ENCODE assay signal across 9 cellular contexts in genomic region chr17:42720996-42721583, GRCh38. TPM values are rescaled to one million over a fixed set of nuclear protein-coding genes. Genes with fewer than 3 reads are reported as not detected.
DNase-seq lines count a peak whose midpoint lies in the region; ATAC-seq and TF ChIP-seq lines count a peak whose summit lies in the region.
"Had no signal": no experiment of that assay in that cellular context is flagged by ENCODE, and none has a peak within 500 bp of the region (broad histone marks: within the 10 kb centered on the region; RNA-seq: fewer than 3 reads in every experiment).

No MANE protein-coding gene starts in this region.

- H3K9me3 Mint-ChIP-seq in activated CD8-positive, alpha-beta T cell treated with anti-CD3 and anti-CD28 coated beads for 36 hours: no peaks in the 10 kb centered on the region
- H3K9me3 Mint-ChIP-seq in progenitor cell of endocrine pancreas (ENCODE audit: low read depth): no peaks in the 10 kb centered on the region

- intact Hi-C loops in activated CD8-positive, alpha-beta T cell treated with anti-CD3 and anti-CD28 coated beads for 36 hours (cut with micrococcal nuclease): loop anchor here (2.0 to 10.0 kb wide), 2 partner anchors 42 to 214 kb away; no protein-coding TSS in a partner anchor

- H3K27me3 Mint-ChIP-seq in activated CD8-positive, alpha-beta T cell treated with anti-CD3 and anti-CD28 coated beads for 36 hours: no peaks in the 10 kb centered on the region
- no peaks in the 10 kb centered on the region for H3K27me3 Mint-ChIP-seq in progenitor cell of endocrine pancreas

- CTCF ChIA-PET in activated CD8-positive, alpha-beta T cell treated with anti-CD3 and anti-CD28 coated beads for 36 hours (lab: Charles Lee): interaction anchor here (0.8 to 4.1 kb wide), 6 partner anchors 11 to 208 kb away, joined by 3 to 54 read pairs (median 4); partner anchors contain the start of gene RAMP2

- H3K36me3 Mint-ChIP-seq in activated CD8-positive, alpha-beta T cell treated with anti-CD3 and anti-CD28 coated beads for 36 hours (ENCODE audit: low read depth): peaks cover 42% of the 10 kb centered on the region
- peaks cover 30% of the 10 kb centered on the region for H3K36me3 Mint-ChIP-seq in progenitor cell of endocrine pancreas (ENCODE audit: insufficient read depth)

- POLR2A ChIA-PET in activated CD8-positive, alpha-beta T cell treated with anti-CD3 and anti-CD28 coated beads for 36 hours (lab: Charles Lee): no interaction called here

- peaks cover 13% of the 10 kb centered on the region for H3K36me3 ChIP-seq in H7 (replicated peaks; ENCODE audit: control insufficient read depth, insufficient read depth, low read length)

- H3K27ac Mint-ChIP-seq in activated CD8-positive, alpha-beta T cell treated with anti-CD3 and anti-CD28 coated beads for 36 hours: no peak overlapping the region
- no peak overlapping the region for H3K27ac Mint-ChIP-seq in progenitor cell of endocrine pancreas

- no peaks in the 10 kb centered on the region for H3K4me1 Mint-ChIP-seq in activated CD8-positive, alpha-beta T cell treated with anti-CD3 and anti-CD28 coated beads for 36 hours (ENCODE audit: low read depth)
- no peaks in the 10 kb centered on the region for H3K4me1 Mint-ChIP-seq in progenitor cell of endocrine pancreas (ENCODE audit: low read depth)

- no peak overlapping the region for H3K4me3 Mint-ChIP-seq in activated CD8-positive, alpha-beta T cell treated with anti-CD3 and anti-CD28 coated beads for 36 hours
- no peak overlapping the region for H3K4me3 Mint-ChIP-seq in progenitor cell of endocrine pancreas (ENCODE audit: low read depth)

- no peak overlapping the region for H3K4me3 ChIP-seq in H7 (ENCODE audit: insufficient read depth, low read depth, low read length)

- H3K27me3 ChIP-seq in H7 (ENCODE audit: control insufficient read depth, insufficient read depth, low read length): no peaks in the 10 kb centered on the region

- peak; percentile 75 for ATAC-seq in activated CD8-positive, alpha-beta T cell treated with anti-CD3 and anti-CD28 coated beads for 36 hours
- ATAC-seq in GM21390 (IDR thresholded peaks at IDR 0.05; ENCODE audit: unreplicated experiment) (no peak), HG03520 (IDR thresholded peaks at IDR 0.05; ENCODE audit: unreplicated experiment) (no peak)

- TF ChIP-seq CTCF in activated CD8-positive, alpha-beta T cell treated with anti-CD3 and anti-CD28 coated beads for 36 hours (IDR thresholded peaks at IDR 0.05): peak; percentile 81
- peak; percentile 80 for TF ChIP-seq CTCF in progenitor cell of endocrine pancreas (IDR thresholded peaks at IDR 0.05; ENCODE audit: unreplicated experiment)

- DNase-seq in COR-L47 (lab: John Stamatoyannopoulos, UW): peak; percentile 78
- DNase-seq in H7: peak; percentile 67
- peak; percentile 64 for DNase-seq in NCI-H345 (lab: John Stamatoyannopoulos, UW)
- peak; percentile 43 for DNase-seq in activated CD8-positive, alpha-beta T cell treated with anti-CD3 and anti-CD28 coated beads for 36 hours
- peak; percentile 68 for DNase-seq in glomerular endothelial cell (ENCODE audit: extremely low read depth, low read depth, low spot score)
- no peak for DNase-seq in progenitor cell of endocrine pancreas (ENCODE audit: low spot score, unreplicated experiment)

RNA-seq across cellular contexts. Expression of gene EZH1, which starts 23.8 kb away (rescaled TPM):
- 13.9 and 26.4 TPM in 2 replicates for total RNA-seq in H7 (2014; rRNA removed; shearing (Covaris generic))
- 10 to 100 TPM; 23.1 to 25.5 TPM for total RNA-seq in activated CD8-positive, alpha-beta T cell treated with anti-CD3 and anti-CD28 coated beads for 36 hours
- total RNA-seq in glomerular endothelial cell: 10.4 and 20.0 TPM in 2 replicates
- 31.4 and 31.9 TPM in 2 replicates for total RNA-seq in progenitor cell of endocrine pancreas

RNA-seq across cellular contexts. Expression of gene CNTNAP1, which starts 38.8 kb away (rescaled TPM):
- total RNA-seq in H7 (2014; rRNA removed; shearing (Covaris generic)): 6.1 and 12.0 TPM in 2 replicates
- under 1 TPM; 0.13 to 0.25 TPM for total RNA-seq in activated CD8-positive, alpha-beta T cell treated with anti-CD3 and anti-CD28 coated beads for 36 hours
- total RNA-seq in glomerular endothelial cell (17.6 and 17.9 TPM in 2 replicates), progenitor cell of endocrine pancreas (2.3 and 2.5 TPM in 2 replicates)

RNA-seq across cellular contexts. Expression of gene CCR10, which starts 39.4 kb away (rescaled TPM):
- total RNA-seq in H7 (2014; rRNA removed; shearing (Covaris generic)): 4.8 and 6.2 TPM in 2 replicates
- total RNA-seq in activated CD8-positive, alpha-beta T cell treated with anti-CD3 and anti-CD28 coated beads for 36 hours: not detected
- total RNA-seq in glomerular endothelial cell (0.34 and 1.4 TPM in 2 replicates), progenitor cell of endocrine pancreas (0.49 and 1.1 TPM in 2 replicates)

RNA-seq across cellular contexts. Expression of gene RAMP2, which starts 39.9 kb away (rescaled TPM):
- total RNA-seq in H7 (2014; rRNA removed; shearing (Covaris generic)): 10.8 and 13.5 TPM in 2 replicates
- not detected for total RNA-seq in activated CD8-positive, alpha-beta T cell treated with anti-CD3 and anti-CD28 coated beads for 36 hours
- 6.3 and 23.7 TPM in 2 replicates for total RNA-seq in glomerular endothelial cell
- total RNA-seq in progenitor cell of endocrine pancreas: 4.3 and 4.4 TPM in 2 replicates
- total RNA-seq: T-helper 2 cell treated with Interferon-gamma antibody and Interleukin-4, amounts not matched to agents 100 ng/mL and 5 ng/mL, for 36 hours had no signal

RNA-seq across cellular contexts. Expression of gene PLEKHH3, which starts 44.3 kb away (rescaled TPM):
- 37.2 and 47.2 TPM in 2 replicates for total RNA-seq in H7 (2014; rRNA removed; shearing (Covaris generic))
- total RNA-seq in activated CD8-positive, alpha-beta T cell treated with anti-CD3 and anti-CD28 coated beads for 36 hours: under 1 TPM; 0.29 to 0.65 TPM
- 12.2 and 15.6 TPM in 2 replicates for total RNA-seq in glomerular endothelial cell
- total RNA-seq in progenitor cell of endocrine pancreas: 14.1 and 16.2 TPM in 2 replicates
